In genomic region chr6:106103728-106104109, GRCh38 we compare ENCODE assay signal across 8 cellular contexts. TPM values are rescaled to one million over a fixed set of nuclear protein-coding genes. Genes with fewer than 3 reads are reported as not detected.
DNase-seq lines count a peak whose midpoint lies in the region; ATAC-seq and TF ChIP-seq lines count a peak whose summit lies in the region.

No MANE protein-coding gene starts in this region.

- ATAC-seq in GM18861 (IDR thresholded peaks at IDR 0.05; ENCODE audit: unreplicated experiment) (peak; percentile 37), HG02943 (IDR thresholded peaks at IDR 0.05; ENCODE audit: low read depth, unreplicated experiment) (peak; percentile 42), HG02938 (IDR thresholded peaks at IDR 0.05; ENCODE audit: unreplicated experiment) (no peak)

- H3K4me1 ChIP-seq in ascending aorta: no peaks in the 10 kb centered on the region

- TF ChIP-seq CTCF in VCaP (conservative IDR thresholded peaks at IDR 0.05) (no peak), ascending aorta (IDR thresholded peaks at IDR 0.05) (no peak)

- H3K9me3 ChIP-seq in ascending aorta: no peaks in the 10 kb centered on the region

- intact Hi-C loops in ascending aorta (cut with DNase I): no loop called here

- H3K27ac ChIP-seq in VCaP: peak overlapping the region; percentile 43
- no peak overlapping the region for H3K27ac ChIP-seq in ascending aorta

- no peaks in the 10 kb centered on the region for H3K36me3 ChIP-seq in ascending aorta

- DNase-seq in kidney tubule cell (ENCODE audit: low spot score) (peak; percentile 59), ascending aorta (ENCODE audit: low spot score in 2 of 2) (no peak), COR-L47 (lab: John Stamatoyannopoulos, UW) (no peak), 8988T (no peak)

- peak overlapping the region in 1 of 2 donors; percentile 30 for H3K4me3 ChIP-seq in ascending aorta

- H3K27me3 ChIP-seq in ascending aorta: no peaks in the 10 kb centered on the region

RNA-seq across cellular contexts. Expression of gene PRDM1, which starts 17.6 kb away (rescaled TPM):
- total RNA-seq in ascending aorta: 0.21 TPM
